Comparison of ENCODE assay signal across 8 cellular contexts in genomic region chr19:2083174-2083854, GRCh38. TPM values are rescaled to one million over a fixed set of nuclear protein-coding genes. Genes with fewer than 3 reads are reported as not detected.
DNase-seq lines count a peak whose midpoint lies in the region; ATAC-seq, FAIRE-seq and TF ChIP-seq lines count a peak whose summit lies in the region.

No MANE protein-coding gene starts in this region.

- peaks cover 29% of the 10 kb centered on the region for H3K4me1 ChIP-seq in muscle layer of colon (ENCODE audit: insufficient read depth, low read length)

- no peaks in the 10 kb centered on the region for H3K9me3 ChIP-seq in muscle layer of colon (ENCODE audit: low read length)

- peaks cover 30% of the 10 kb centered on the region for H3K36me3 ChIP-seq in muscle layer of colon (ENCODE audit: insufficient read depth, low read length)

- no peak overlapping the region for H3K9ac ChIP-seq in muscle layer of colon (ENCODE audit: low read length)

- TF ChIP-seq CTCF in C4-2B (conservative IDR thresholded peaks at IDR 0.05) (no peak), D721Med (IDR thresholded peaks at IDR 0.05; ENCODE audit: insufficient read depth, missing control alignments) (no peak)

- no peaks in the 10 kb centered on the region for H3K27me3 ChIP-seq in muscle layer of colon (ENCODE audit: control insufficient read depth in 1 of 2, insufficient read depth in 2 of 2, low read length in 2 of 2)

- no peak for FAIRE-seq in D721Med (lab: Jason Lieb, UNC)

- peak overlapping the region; percentile 51 for H3K27ac ChIP-seq in C4-2B
- H3K27ac ChIP-seq in muscle layer of colon (ENCODE audit: low read depth, low read length) = peak overlapping the region; percentile 12

- no peak overlapping the region for H3K4me3 ChIP-seq in muscle layer of colon (ENCODE audit: low read depth in 1 of 2, low read length in 2 of 2)

- no peak for ATAC-seq in GM18873 (IDR thresholded peaks at IDR 0.05; ENCODE audit: low FRiP score, unreplicated experiment)

- DNase-seq in NCI-H146 treated with DMSO at 0.1 percent for 48 hours (lab: John Stamatoyannopoulos, UW; ENCODE audit: unreplicated experiment) (peak; percentile 78), activated T-helper 1 cell treated with Interleukin-2 at 50 U/mL for 16 hours (ENCODE audit: low read depth) (peak; percentile 62), mucosa of gallbladder (ENCODE audit: low spot score) (no peak), NCI-H187 (lab: John Stamatoyannopoulos, UW) (no peak), D721Med (ENCODE audit: insufficient read length, low spot score) (no peak)

RNA-seq across cellular contexts. Expression of gene MOB3A, which starts 12.8 kb away (rescaled TPM):
- total RNA-seq in mucosa of gallbladder = 59.0 TPM

RNA-seq across cellular contexts. Expression of gene IZUMO4, which starts 13.4 kb away (rescaled TPM):
- 11.5 TPM for total RNA-seq in mucosa of gallbladder

RNA-seq across cellular contexts. Expression of gene MKNK2, which starts 32.3 kb away (rescaled TPM):
- 246 TPM for total RNA-seq in mucosa of gallbladder

Comparison
In these comparisons a context has a peak if more than half of its experiments do, and no peak if none do; other contexts are left out.
1. DNase-seq: peak in NCI-H146 treated with DMSO at 0.1 percent for 48 hours (single experiment) and activated T-helper 1 cell treated with Interleukin-2 at 50 U/mL for 16 hours (single experiment); none in mucosa of gallbladder (single experiment), NCI-H187 (0 of 2) and D721Med (single experiment).